ENCODE assay signal across 14 cellular contexts in genomic region chr15:98905981-98906711, GRCh38.
DNase-seq lines count a peak whose midpoint lies in the region; ATAC-seq and TF ChIP-seq lines count a peak whose summit lies in the region.
"Had no signal": no experiment of that assay in that cellular context is flagged by ENCODE, and none has a peak within 500 bp of the region (broad histone marks: within the 10 kb centered on the region; RNA-seq: fewer than 3 reads in every experiment).

No MANE protein-coding gene starts in this region.

- H3K36me3 ChIP-seq in heart right ventricle, result peaks cover 0 to 57% (median 5%) of the 10 kb centered on the region in 9 donors
- H3K36me3 ChIP-seq in brain microvascular endothelial cell (replicated peaks), result peaks cover 32% of the 10 kb centered on the region
- peaks cover 26 to 34% of the 10 kb centered on the region in 2 experiments for H3K36me3 ChIP-seq in mesenchymal stem cell (ENCODE audit: control insufficient read depth in 1 of 2, insufficient read depth in 2 of 2, low read depth in 1 of 2, low read length in 2 of 2)
- H3K36me3 ChIP-seq in vagina, result peaks cover 0 to 23% of the 10 kb centered on the region in 2 donors

- intact Hi-C loops in heart right ventricle (cut with DNase I) (no loop called here), left cardiac atrium (cut with DNase I) (loop anchor here in 1 of 2 donors (5.0 to 10.0 kb wide), 2 partner anchors 39 to 361 kb away; no protein-coding TSS in a partner anchor), vagina (cut with DNase I) (no loop called here)

- no peak overlapping the region for H4K8ac ChIP-seq in mesenchymal stem cell (ENCODE audit: low read length)

- TF ChIP-seq CTCF in heart right ventricle (IDR thresholded peaks at IDR 0.05) (no peak), brain microvascular endothelial cell (IDR thresholded peaks at IDR 0.05; ENCODE audit: low read depth, low read length, missing control alignments) (no peak), vagina (IDR thresholded peaks at IDR 0.05) (no peak)

- ATAC-seq in heart right ventricle (no peak), left cardiac atrium (no peak), GM18502 (IDR thresholded peaks at IDR 0.05; ENCODE audit: poor library complexity, unreplicated experiment) (no peak)
- ATAC-seq: activated T-cell treated with anti-CD3 and anti-CD28 coated beads, Interleukin-2, amount 50 U/mL, for 72 hours; gastrocnemius medialis had no signal

- 79 to 80% methylated on average over 7 of the region's 7 CpGs for WGBS in heart right ventricle, 2 donors
- 53% methylated on average over 7 of the region's 7 CpGs for WGBS in mesenchymal stem cell

- peaks cover 34% of the 10 kb centered on the region for H3K79me1 ChIP-seq in mesenchymal stem cell (replicated peaks; ENCODE audit: low read length, poor library complexity, severe bottlenecking)

- no peak overlapping the region for H2BK15ac ChIP-seq in mesenchymal stem cell (ENCODE audit: low read depth, poor library complexity, severe bottlenecking)

- no peak overlapping the region for H2BK120ac ChIP-seq in mesenchymal stem cell (ENCODE audit: low read depth, low read length)

- no peak overlapping the region for H3K4me2 ChIP-seq in mesenchymal stem cell (ENCODE audit: low read length, poor library complexity, severe bottlenecking)

- H3K9ac ChIP-seq in mesenchymal stem cell (ENCODE audit: low read length), result no peak overlapping the region

- no peak overlapping the region for H2BK5ac ChIP-seq in mesenchymal stem cell (ENCODE audit: low read depth, low read length, poor library complexity, severe bottlenecking)

- in situ Hi-C loops in brain microvascular endothelial cell (cut with HindIII; ENCODE audit: low pct_ligation_motif_present, low sequenced_read_pairs), result no loop called here

- H3K4ac ChIP-seq in mesenchymal stem cell (ENCODE audit: low read depth in 1 of 2, low read length in 2 of 2), result peak overlapping the region in 1 of 2 experiments; percentile 1

- no peak overlapping the region for H4K91ac ChIP-seq in mesenchymal stem cell (ENCODE audit: low read length)

- peak overlapping the region in 1 of 2 experiments; percentile 34 for H3K23ac ChIP-seq in mesenchymal stem cell (ENCODE audit: low read length in 2 of 2)

- H3K14ac ChIP-seq in mesenchymal stem cell (ENCODE audit: low read length in 2 of 2), result no peak overlapping the region

- H2AFZ ChIP-seq in mesenchymal stem cell (ENCODE audit: low read depth, low read length), result no peak overlapping the region

- H3K4me3 ChIP-seq in heart right ventricle (no peak overlapping the region), brain microvascular endothelial cell (ENCODE audit: low read depth, low read length) (no peak overlapping the region), mesenchymal stem cell (ENCODE audit: insufficient read depth in 1 of 2, low read depth in 1 of 2, low read length in 2 of 2) (no peak overlapping the region), vagina (no peak overlapping the region)
- H3K4me3 ChIP-seq: gastrocnemius medialis had no signal

- DNase-seq in heart right ventricle, result no peak
- no peak for DNase-seq in left cardiac atrium
- DNase-seq in brain microvascular endothelial cell, result peak; percentile 44
- DNase-seq in mesenchymal stem cell, result no peak
- peak in 1 of 2 donors; percentile 84 for DNase-seq in vagina (ENCODE audit: extremely low spot score in 2 of 2)
- DNase-seq in stimulated activated CD4-positive, alpha-beta T cell treated with anti-CD3 and anti-CD28 coated beads, Interleukin-1b, Interleukin-23, amount 100 ng/mL, for 48 hours, result no peak
- no peak for DNase-seq in DMS53 (lab: John Stamatoyannopoulos, UW)
- DNase-seq: activated CD4-positive, alpha-beta T cell treated with anti-CD3 and anti-CD28 coated beads for 48 hours; activated T-cell treated with anti-CD3 and anti-CD28 coated beads, Interleukin-2, amount 50 U/mL, for 72 hours; gastrocnemius medialis; islet precursor cell; NCI-H1436; T-helper 2 cell had no signal

- peak overlapping the region in 1 of 2 experiments; percentile 25 for H3K18ac ChIP-seq in mesenchymal stem cell (ENCODE audit: low read depth in 1 of 2, low read length in 2 of 2)

- H3K4me1 ChIP-seq in heart right ventricle (peaks cover 5 to 41% (median 32%) of the 10 kb centered on the region in 9 donors), mesenchymal stem cell (ENCODE audit: control insufficient read depth, insufficient read depth, low read depth, low read length) (peaks cover 34% of the 10 kb centered on the region), vagina (peaks cover 53% of the 10 kb centered on the region)

- H3K27me3 ChIP-seq in heart right ventricle, result no peaks in the 10 kb centered on the region
- H3K27me3 ChIP-seq in brain microvascular endothelial cell (replicated peaks), result no peaks in the 10 kb centered on the region
- no peaks in the 10 kb centered on the region for H3K27me3 ChIP-seq in mesenchymal stem cell (ENCODE audit: control insufficient read depth in 1 of 2, insufficient read depth in 1 of 2, low read length in 2 of 2)
- no peaks in the 10 kb centered on the region for H3K27me3 ChIP-seq in vagina
- H3K27me3 ChIP-seq: gastrocnemius medialis had no signal

- peak overlapping the region; percentile 45 to 76 for H2BK12ac ChIP-seq in mesenchymal stem cell (ENCODE audit: low read length in 2 of 2)

- H3K27ac ChIP-seq in heart right ventricle (peak overlapping the region in 6 of 10 donors; percentile 5 to 47 (median 35)), brain microvascular endothelial cell (peak overlapping the region; percentile 64), mesenchymal stem cell (ENCODE audit: low read length, poor library complexity, severe bottlenecking) (peak overlapping the region; percentile 24), vagina (peak overlapping the region; percentile 33)
- H3K27ac ChIP-seq: gastrocnemius medialis had no signal

- no peak overlapping the region for H2AK5ac ChIP-seq in mesenchymal stem cell (ENCODE audit: low read length, severe bottlenecking)

- no peak for TF ChIP-seq POLR2A in vagina (IDR thresholded peaks at IDR 0.05)

- H3K9me3 ChIP-seq in heart right ventricle (no peaks in the 10 kb centered on the region), mesenchymal stem cell (ENCODE audit: control insufficient read depth, low read length) (no peaks in the 10 kb centered on the region), vagina (no peaks in the 10 kb centered on the region)
- H3K9me3 ChIP-seq: gastrocnemius medialis had no signal
